In the genomic region with DNA sequence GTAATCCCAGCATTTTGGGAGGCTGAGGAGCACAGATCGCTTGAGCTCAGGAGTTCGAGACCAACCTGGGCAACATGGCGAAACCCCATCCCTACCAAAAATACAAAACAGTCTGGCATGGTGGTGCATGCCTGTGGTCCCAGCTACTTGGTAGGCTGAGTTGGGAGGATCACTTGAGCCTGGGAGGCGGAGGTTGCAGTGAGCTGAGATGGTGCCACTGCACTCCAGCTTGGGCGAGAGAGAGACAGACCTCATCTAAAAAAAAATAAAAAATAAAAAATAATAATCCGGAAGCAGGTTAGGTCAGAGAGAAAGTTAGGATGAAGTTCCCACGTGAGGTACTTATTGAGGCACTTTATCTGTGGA, we compare ENCODE assay signal across 6 cellular contexts. TPM values are rescaled to one million over a fixed set of nuclear protein-coding genes. Genes with fewer than 3 reads are reported as not detected.
DNase-seq lines count a peak whose midpoint lies in the region; ATAC-seq and TF ChIP-seq lines count a peak whose summit lies in the region.
"Not testable (repeated sequence)": the region's sequence is repeated elsewhere in the genome, so short reads cannot be mapped to it uniquely, and the experiment has no call there.

No MANE protein-coding gene starts in this region.

- not testable (repeated sequence) for ATAC-seq in lung (ENCODE audit: insufficient read depth, low FRiP score)

- H3F3A ChIP-seq in Loucy (ENCODE audit: low read depth): peaks cover 19% of the 10 kb centered on the region

- not testable (repeated sequence) for H3K27me3 ChIP-seq in BE2C; Loucy (ENCODE audit: insufficient read depth, low read length, poor library complexity, severe bottlenecking); lung (ENCODE audit: control insufficient read depth, insufficient read depth); skeletal muscle tissue (ENCODE audit: control insufficient read depth in 3 of 3, insufficient read depth in 3 of 3, low read length in 3 of 3)

- intact Hi-C loops in activated naive CD4-positive, alpha-beta T cell treated with anti-CD3 and anti-CD28 coated beads for 36 hours (cut with micrococcal nuclease): not testable (repeated sequence)

- H4K20me1 ChIP-seq in Loucy (ENCODE audit: insufficient read depth, low read length, poor library complexity, severe bottlenecking): peaks cover 23% of the 10 kb centered on the region

- peak overlapping the region; percentile 89 for H3K4me3 Mint-ChIP-seq in activated naive CD4-positive, alpha-beta T cell treated with anti-CD3 and anti-CD28 coated beads for 36 hours

- not testable (repeated sequence) for TF ChIP-seq CTCF in BE2C (IDR thresholded peaks at IDR 0.05; ENCODE audit: low read depth, low read length); Loucy (conservative IDR thresholded peaks at IDR 0.05; ENCODE audit: low read length); epithelial cell of esophagus (IDR thresholded peaks at IDR 0.05; ENCODE audit: insufficient read depth, low read depth, low read length, missing control alignments); lung (IDR thresholded peaks at IDR 0.05; ENCODE audit: control extremely low read depth, extremely low read depth)

- H3K4me1 Mint-ChIP-seq in activated naive CD4-positive, alpha-beta T cell treated with anti-CD3 and anti-CD28 coated beads for 36 hours (ENCODE audit: low read depth): peaks cover 42% of the 10 kb centered on the region

- peaks cover 30% of the 10 kb centered on the region for H3K79me2 ChIP-seq in Loucy (ENCODE audit: insufficient read depth, low read length)

- peak overlapping the region; percentile 87 for H2AFZ ChIP-seq in Loucy (ENCODE audit: low read length)

- H3K36me3 ChIP-seq in BE2C (peaks cover 33% of the 10 kb centered on the region), Loucy (ENCODE audit: insufficient read depth, low read length) (peaks cover 13% of the 10 kb centered on the region; the same call in 1 of the 2 replicates), lung (ENCODE audit: control insufficient read depth in 2 of 2, insufficient read depth in 2 of 2, low read length in 2 of 2) (peaks cover 6 to 13% of the 10 kb centered on the region in 2 donors), skeletal muscle tissue (ENCODE audit: control insufficient read depth in 3 of 3, insufficient read depth in 3 of 3, low read length in 3 of 3) (peaks cover 10 to 24% (median 21%) of the 10 kb centered on the region in 3 donors)

- DNase-seq in BE2C; activated naive CD4-positive, alpha-beta T cell treated with anti-CD3 and anti-CD28 coated beads for 36 hours; epithelial cell of esophagus (ENCODE audit: low read depth); lung (ENCODE audit: low spot score): not testable (repeated sequence)

- not testable (repeated sequence) for H3K9me3 ChIP-seq in BE2C; Loucy (ENCODE audit: insufficient read depth, low read depth, low read length); lung (ENCODE audit: control insufficient read depth in 2 of 2, insufficient read depth in 1 of 2, low read length in 1 of 2); skeletal muscle tissue (ENCODE audit: control insufficient read depth in 3 of 3, low read length in 3 of 3)

- H3K36me3 Mint-ChIP-seq in activated naive CD4-positive, alpha-beta T cell treated with anti-CD3 and anti-CD28 coated beads for 36 hours (ENCODE audit: low read depth): not testable (repeated sequence)

- H3K27ac ChIP-seq in lung (ENCODE audit: low read depth in 1 of 2, low read length in 1 of 2) (peak overlapping the region; percentile 88 to 99), skeletal muscle tissue (ENCODE audit: low read depth, low read length) (peak overlapping the region; percentile 78)

- H3K9me3 Mint-ChIP-seq in activated naive CD4-positive, alpha-beta T cell treated with anti-CD3 and anti-CD28 coated beads for 36 hours: not testable (repeated sequence)

- not testable (repeated sequence) for H3K27me3 Mint-ChIP-seq in activated naive CD4-positive, alpha-beta T cell treated with anti-CD3 and anti-CD28 coated beads for 36 hours (ENCODE audit: low read depth)

- peak overlapping the region; percentile 62 for H3K4me2 ChIP-seq in Loucy (ENCODE audit: low read depth, low read length, poor library complexity, severe bottlenecking)

- 39 to 41% methylated on average over 7 of the region's 7 CpGs for WGBS in lung, 2 donors

- H3K9ac ChIP-seq in Loucy (ENCODE audit: low read depth, low read length, poor library complexity, severe bottlenecking) (peak overlapping the region; percentile 72), skeletal muscle tissue (ENCODE audit: low read depth in 1 of 3, low read length in 3 of 3) (peak overlapping the region; percentile 83 to 91 (median 91))

- not testable (repeated sequence) for H3K4me1 ChIP-seq in BE2C; lung (ENCODE audit: control insufficient read depth in 2 of 2, insufficient read depth in 2 of 2, low read length in 2 of 2)
- peaks cover 24% of the 10 kb centered on the region for H3K4me1 ChIP-seq in Loucy (ENCODE audit: insufficient read depth, low read length, poor library complexity, severe bottlenecking)
- H3K4me1 ChIP-seq in skeletal muscle tissue (ENCODE audit: control insufficient read depth in 3 of 3, insufficient read depth in 3 of 3, low read length in 3 of 3): peaks cover 9 to 19% (median 10%) of the 10 kb centered on the region in 3 donors

- not testable (repeated sequence) for H3K9me2 ChIP-seq in Loucy (replicated peaks; ENCODE audit: low read depth, low read length)

- CTCF ChIA-PET in activated naive CD4-positive, alpha-beta T cell treated with anti-CD3 and anti-CD28 coated beads for 36 hours (lab: Charles Lee): interaction anchor here (0.8 to 6.3 kb wide), 15 partner anchors 8 to 226 kb away, joined by 3 to 50 read pairs (median 5); partner anchors contain the start of genes CERS5, COX14 and RACGAP1

- H3K4me3 ChIP-seq in BE2C (ENCODE audit: low read depth, low read length) (peak overlapping the region; percentile 75), Loucy (ENCODE audit: low read length, poor library complexity, severe bottlenecking) (peak overlapping the region; percentile 76), epithelial cell of esophagus (ENCODE audit: low read length) (peak overlapping the region; percentile 83), lung (peak overlapping the region; percentile 58), skeletal muscle tissue (ENCODE audit: low read length in 3 of 3) (peak overlapping the region; percentile 81 to 97 (median 96))

- H3K27ac Mint-ChIP-seq in activated naive CD4-positive, alpha-beta T cell treated with anti-CD3 and anti-CD28 coated beads for 36 hours: peak overlapping the region; percentile 93

RNA-seq across cellular contexts. Expression of gene SMARCD1, which starts 0.8 kb away (rescaled TPM):
- polyA plus RNA-seq in BE2C (2012; ENCODE audit: insufficient read depth, insufficient read length, low read depth): 215 TPM
- total RNA-seq in activated naive CD4-positive, alpha-beta T cell treated with anti-CD3 and anti-CD28 coated beads for 36 hours: 10 to 100 TPM; 57.7 to 60.2 TPM
- total RNA-seq in lung: 10 to 100 TPM; 56.6 to 58.8 TPM
- polyA plus RNA-seq in lung: 10 to 100 TPM; 11.9 to 26.6 TPM
- 19.3 TPM for total RNA-seq in skeletal muscle tissue

RNA-seq across cellular contexts. Expression of gene GPD1, which starts 19.4 kb away (rescaled TPM):
- polyA plus RNA-seq in BE2C (2012; ENCODE audit: insufficient read depth, insufficient read length, low read depth): 1.6 TPM
- total RNA-seq in activated naive CD4-positive, alpha-beta T cell treated with anti-CD3 and anti-CD28 coated beads for 36 hours: under 1 TPM; 0.36 to 0.47 TPM
- total RNA-seq in lung (10 to 100 TPM in 1 of 2 donors, not detected in 1; 20.0 TPM), skeletal muscle tissue (104 TPM)
- 1 to 10 TPM; 1.7 to 9.9 TPM for polyA plus RNA-seq in lung

RNA-seq across cellular contexts. Expression of gene ASIC1, which starts 27.0 kb away (rescaled TPM):
- polyA plus RNA-seq in BE2C (2012; ENCODE audit: insufficient read depth, insufficient read length, low read depth): 60.5 TPM
- 1 to 10 TPM; 3.2 to 3.7 TPM for total RNA-seq in activated naive CD4-positive, alpha-beta T cell treated with anti-CD3 and anti-CD28 coated beads for 36 hours
- total RNA-seq in lung: 1 to 10 TPM; 2.0 TPM
- under 1 TPM; 0.41 to 0.69 TPM for polyA plus RNA-seq in lung
- 2.6 TPM for total RNA-seq in skeletal muscle tissue

RNA-seq across cellular contexts. Expression of gene COX14, which starts 27.6 kb away (rescaled TPM):
- 204 TPM for polyA plus RNA-seq in BE2C (2012; ENCODE audit: insufficient read depth, insufficient read length, low read depth)
- total RNA-seq in activated naive CD4-positive, alpha-beta T cell treated with anti-CD3 and anti-CD28 coated beads for 36 hours: 10 to 100 TPM; 47.5 to 48.3 TPM
- total RNA-seq in lung (10 to 100 TPM; 31.2 to 62.7 TPM), skeletal muscle tissue (37.1 TPM)
- 10 to 100 TPM; 78.1 to 85.3 TPM for polyA plus RNA-seq in lung

RNA-seq across cellular contexts. Expression of gene RACGAP1, which starts 59.1 kb away (rescaled TPM):
- polyA plus RNA-seq in BE2C (2012; ENCODE audit: insufficient read depth, insufficient read length, low read depth): 55.2 TPM
- total RNA-seq in activated naive CD4-positive, alpha-beta T cell treated with anti-CD3 and anti-CD28 coated beads for 36 hours: 100 to 1,000 TPM; 156 to 159 TPM
- total RNA-seq in lung (10 to 100 TPM; 13.1 to 26.8 TPM), skeletal muscle tissue (23.5 TPM)
- polyA plus RNA-seq in lung: 1 to 10 TPM; 3.8 to 7.2 TPM
